Comparison of ENCODE assay signal across 1 cellular context in the genomic region with DNA sequence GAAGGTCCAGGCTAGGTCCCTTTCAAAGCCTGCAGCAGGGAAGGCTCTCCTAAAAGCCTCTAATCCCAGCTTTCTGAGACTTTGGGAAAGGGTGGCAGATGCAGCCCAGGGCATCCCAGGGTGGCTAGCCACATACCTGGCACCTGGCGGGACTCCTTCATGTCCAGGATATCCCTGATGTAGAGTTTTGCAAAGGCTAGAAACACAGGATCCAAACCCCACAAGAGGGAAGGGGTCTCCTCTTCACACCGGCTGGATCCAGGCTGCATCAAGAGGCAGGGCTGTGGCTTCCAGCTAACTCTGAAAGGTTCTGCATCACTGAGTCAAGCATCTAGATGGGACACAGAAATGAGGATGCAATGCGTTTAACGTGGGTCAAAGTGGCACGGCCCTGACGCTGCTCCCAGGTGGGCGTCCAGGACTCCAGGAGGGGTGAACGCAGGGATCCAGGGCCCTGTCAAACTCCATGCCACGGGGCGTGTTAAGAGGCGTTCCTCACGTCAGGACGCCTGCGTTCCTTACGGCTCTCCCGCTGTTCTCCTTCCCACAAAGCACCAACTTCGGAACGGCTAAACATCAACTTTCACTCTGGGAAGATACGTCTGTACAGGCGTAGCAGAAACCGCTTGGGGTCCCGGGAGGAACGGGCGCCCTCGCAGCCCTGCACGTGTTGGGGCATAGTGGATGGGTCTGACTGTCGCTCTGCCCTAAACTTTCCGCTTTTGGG.
TF ChIP-seq lines count a peak whose summit lies in the region.

No MANE protein-coding gene starts in this region.

TF ChIP-seq in HEK293, 187 proteins besides CTCF, POLR2A, EP300 and RAD21 (continued from another document and continues in another):
- TF ChIP-seq ZFP37 (tag by site-specific recombination; IDR thresholded peaks at IDR 0.05), result peak; percentile 84
- TF ChIP-seq SCRT2 (tag by site-specific recombination; IDR thresholded peaks at IDR 0.05), result peak; percentile 94
- TF ChIP-seq ZFP3 (tag by site-specific recombination; IDR thresholded peaks at IDR 0.05; ENCODE audit: low read depth), result no peak
- no peak for TF ChIP-seq ZNF529 (tag by site-specific recombination; IDR thresholded peaks at IDR 0.05; ENCODE audit: insufficient replicate concordance)
- TF ChIP-seq ZNF37A (tag by site-specific recombination; IDR thresholded peaks at IDR 0.05), result no peak
- TF ChIP-seq, protein P1, sequence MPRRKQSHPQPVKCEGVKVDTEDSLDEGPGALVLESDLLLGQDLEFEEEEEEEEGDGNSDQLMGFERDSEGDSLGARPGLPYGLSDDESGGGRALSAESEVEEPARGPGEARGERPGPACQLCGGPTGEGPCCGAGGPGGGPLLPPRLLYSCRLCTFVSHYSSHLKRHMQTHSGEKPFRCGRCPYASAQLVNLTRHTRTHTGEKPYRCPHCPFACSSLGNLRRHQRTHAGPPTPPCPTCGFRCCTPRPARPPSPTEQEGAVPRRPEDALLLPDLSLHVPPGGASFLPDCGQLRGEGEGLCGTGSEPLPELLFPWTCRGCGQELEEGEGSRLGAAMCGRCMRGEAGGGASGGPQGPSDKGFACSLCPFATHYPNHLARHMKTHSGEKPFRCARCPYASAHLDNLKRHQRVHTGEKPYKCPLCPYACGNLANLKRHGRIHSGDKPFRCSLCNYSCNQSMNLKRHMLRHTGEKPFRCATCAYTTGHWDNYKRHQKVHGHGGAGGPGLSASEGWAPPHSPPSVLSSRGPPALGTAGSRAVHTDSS (tag by site-specific recombination; IDR thresholded peaks at IDR 0.05), result no peak
- TF ChIP-seq, protein P2, sequence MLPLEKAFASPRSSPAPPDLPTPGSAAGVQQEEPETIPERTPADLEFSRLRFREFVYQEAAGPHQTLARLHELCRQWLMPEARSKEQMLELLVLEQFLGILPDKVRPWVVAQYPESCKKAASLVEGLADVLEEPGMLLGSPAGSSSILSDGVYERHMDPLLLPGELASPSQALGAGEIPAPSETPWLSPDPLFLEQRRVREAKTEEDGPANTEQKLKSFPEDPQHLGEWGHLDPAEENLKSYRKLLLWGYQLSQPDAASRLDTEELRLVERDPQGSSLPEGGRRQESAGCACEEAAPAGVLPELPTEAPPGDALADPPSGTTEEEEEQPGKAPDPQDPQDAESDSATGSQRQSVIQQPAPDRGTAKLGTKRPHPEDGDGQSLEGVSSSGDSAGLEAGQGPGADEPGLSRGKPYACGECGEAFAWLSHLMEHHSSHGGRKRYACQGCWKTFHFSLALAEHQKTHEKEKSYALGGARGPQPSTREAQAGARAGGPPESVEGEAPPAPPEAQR (tag by site-specific recombination; IDR thresholded peaks at IDR 0.05), result no peak
- TF ChIP-seq ZNF843 (tag by site-specific recombination; IDR thresholded peaks at IDR 0.05), result peak; percentile 31; the same call in 1 of the 2 replicates
- no peak for TF ChIP-seq ZNF548 (tag by site-specific recombination; IDR thresholded peaks at IDR 0.05)
- TF ChIP-seq ZNF354C (tag by site-specific recombination; IDR thresholded peaks at IDR 0.05; ENCODE audit: borderline replicate concordance, low read depth), result no peak
- 0 out of 2 replicates have a peak, but pooled peaks have one; percentile 57 for TF ChIP-seq ZNF561 (tag by site-specific recombination; IDR thresholded peaks at IDR 0.05; ENCODE audit: borderline replicate concordance)
- TF ChIP-seq PRDM1 (tag by site-specific recombination; IDR thresholded peaks at IDR 0.05), result no peak
- TF ChIP-seq ZNF394 (tag by site-specific recombination; IDR thresholded peaks at IDR 0.05; ENCODE audit: borderline replicate concordance), result peak; percentile 64; the same call in 1 of the 2 replicates
- TF ChIP-seq SP7 (tag by site-specific recombination; IDR thresholded peaks at IDR 0.05), result peak; percentile 70
- no peak for TF ChIP-seq ZNF670 (tag by site-specific recombination; IDR thresholded peaks at IDR 0.05; ENCODE audit: low read depth)
- no peak for TF ChIP-seq ZNF23 (tag by site-specific recombination; IDR thresholded peaks at IDR 0.05; ENCODE audit: borderline replicate concordance)
- TF ChIP-seq YY1 (tag by site-specific recombination; IDR thresholded peaks at IDR 0.05), result 0 out of 2 replicates have a peak, but pooled peaks have one; percentile 39
- peak; percentile 97 for TF ChIP-seq ZNF341 (tag by site-specific recombination; IDR thresholded peaks at IDR 0.05; ENCODE audit: low read depth)
- TF ChIP-seq SP2 (tag by site-specific recombination; IDR thresholded peaks at IDR 0.05), result no peak
- TF ChIP-seq, protein P3, sequence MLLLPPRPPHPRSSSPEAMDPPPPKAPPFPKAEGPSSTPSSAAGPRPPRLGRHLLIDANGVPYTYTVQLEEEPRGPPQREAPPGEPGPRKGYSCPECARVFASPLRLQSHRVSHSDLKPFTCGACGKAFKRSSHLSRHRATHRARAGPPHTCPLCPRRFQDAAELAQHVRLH (tag by site-specific recombination; IDR thresholded peaks at IDR 0.05), result peak; percentile 25; the same call in 1 of the 2 replicates
- TF ChIP-seq, protein P4, sequence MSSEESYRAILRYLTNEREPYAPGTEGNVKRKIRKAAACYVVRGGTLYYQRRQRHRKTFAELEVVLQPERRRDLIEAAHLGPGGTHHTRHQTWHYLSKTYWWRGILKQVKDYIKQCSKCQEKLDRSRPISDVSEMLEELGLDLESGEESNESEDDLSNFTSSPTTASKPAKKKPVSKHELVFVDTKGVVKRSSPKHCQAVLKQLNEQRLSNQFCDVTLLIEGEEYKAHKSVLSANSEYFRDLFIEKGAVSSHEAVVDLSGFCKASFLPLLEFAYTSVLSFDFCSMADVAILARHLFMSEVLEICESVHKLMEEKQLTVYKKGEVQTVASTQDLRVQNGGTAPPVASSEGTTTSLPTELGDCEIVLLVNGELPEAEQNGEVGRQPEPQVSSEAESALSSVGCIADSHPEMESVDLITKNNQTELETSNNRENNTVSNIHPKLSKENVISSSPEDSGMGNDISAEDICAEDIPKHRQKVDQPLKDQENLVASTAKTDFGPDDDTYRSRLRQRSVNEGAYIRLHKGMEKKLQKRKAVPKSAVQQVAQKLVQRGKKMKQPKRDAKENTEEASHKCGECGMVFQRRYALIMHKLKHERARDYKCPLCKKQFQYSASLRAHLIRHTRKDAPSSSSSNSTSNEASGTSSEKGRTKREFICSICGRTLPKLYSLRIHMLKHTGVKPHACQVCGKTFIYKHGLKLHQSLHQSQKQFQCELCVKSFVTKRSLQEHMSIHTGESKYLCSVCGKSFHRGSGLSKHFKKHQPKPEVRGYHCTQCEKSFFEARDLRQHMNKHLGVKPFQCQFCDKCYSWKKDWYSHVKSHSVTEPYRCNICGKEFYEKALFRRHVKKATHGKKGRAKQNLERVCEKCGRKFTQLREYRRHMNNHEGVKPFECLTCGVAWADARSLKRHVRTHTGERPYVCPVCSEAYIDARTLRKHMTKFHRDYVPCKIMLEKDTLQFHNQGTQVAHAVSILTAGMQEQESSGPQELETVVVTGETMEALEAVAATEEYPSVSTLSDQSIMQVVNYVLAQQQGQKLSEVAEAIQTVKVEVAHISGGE (tag by site-specific recombination; conservative IDR thresholded peaks at IDR 0.05; ENCODE audit: low read depth), result peak; percentile 70
- 0 out of 2 replicates have a peak, but pooled peaks have one; percentile 39 for TF ChIP-seq ZBTB21 (tag by site-specific recombination; IDR thresholded peaks at IDR 0.05)
- TF ChIP-seq, protein P5, sequence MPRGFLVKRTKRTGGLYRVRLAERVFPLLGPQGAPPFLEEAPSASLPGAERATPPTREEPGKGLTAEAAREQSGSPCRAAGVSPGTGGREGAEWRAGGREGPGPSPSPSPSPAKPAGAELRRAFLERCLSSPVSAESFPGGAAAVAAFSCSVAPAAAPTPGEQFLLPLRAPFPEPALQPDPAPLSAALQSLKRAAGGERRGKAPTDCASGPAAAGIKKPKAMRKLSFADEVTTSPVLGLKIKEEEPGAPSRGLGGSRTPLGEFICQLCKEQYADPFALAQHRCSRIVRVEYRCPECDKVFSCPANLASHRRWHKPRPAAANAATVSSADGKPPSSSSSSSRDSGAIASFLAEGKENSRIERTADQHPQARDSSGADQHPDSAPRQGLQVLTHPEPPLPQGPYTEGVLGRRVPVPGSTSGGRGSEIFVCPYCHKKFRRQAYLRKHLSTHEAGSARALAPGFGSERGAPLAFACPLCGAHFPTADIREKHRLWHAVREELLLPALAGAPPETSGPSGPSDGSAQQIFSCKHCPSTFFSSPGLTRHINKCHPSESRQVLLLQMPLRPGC (tag by site-specific recombination; IDR thresholded peaks at IDR 0.05), result peak; percentile 64; the same call in 1 of the 2 replicates
- no peak for TF ChIP-seq ZNF521 (tag by site-specific recombination; IDR thresholded peaks at IDR 0.05)
- no peak for TF ChIP-seq ZNF571 (tag by site-specific recombination; IDR thresholded peaks at IDR 0.05)
- no peak for TF ChIP-seq ZNF549 (tag by site-specific recombination; IDR thresholded peaks at IDR 0.05)
- TF ChIP-seq KLF7 (tag by site-specific recombination; IDR thresholded peaks at IDR 0.05; ENCODE audit: borderline replicate concordance), result peak; percentile 45; the same call in 1 of the 2 replicates
- TF ChIP-seq ZIC2 (tag by site-specific recombination; IDR thresholded peaks at IDR 0.05), result peak; percentile 93
- no peak for TF ChIP-seq HOXC10 (CRISPR knock-in tag; IDR thresholded peaks at IDR 0.05)
- TF ChIP-seq, protein P6, sequence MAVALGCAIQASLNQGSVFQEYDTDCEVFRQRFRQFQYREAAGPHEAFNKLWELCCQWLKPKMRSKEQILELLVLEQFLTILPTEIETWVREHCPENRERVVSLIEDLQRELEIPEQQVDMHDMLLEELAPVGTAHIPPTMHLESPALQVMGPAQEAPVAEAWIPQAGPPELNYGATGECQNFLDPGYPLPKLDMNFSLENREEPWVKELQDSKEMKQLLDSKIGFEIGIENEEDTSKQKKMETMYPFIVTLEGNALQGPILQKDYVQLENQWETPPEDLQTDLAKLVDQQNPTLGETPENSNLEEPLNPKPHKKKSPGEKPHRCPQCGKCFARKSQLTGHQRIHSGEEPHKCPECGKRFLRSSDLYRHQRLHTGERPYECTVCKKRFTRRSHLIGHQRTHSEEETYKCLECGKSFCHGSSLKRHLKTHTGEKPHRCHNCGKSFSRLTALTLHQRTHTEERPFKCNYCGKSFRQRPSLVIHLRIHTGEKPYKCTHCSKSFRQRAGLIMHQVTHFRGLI (tag by site-specific recombination; IDR thresholded peaks at IDR 0.05), result no peak
- no peak for TF ChIP-seq ZNF239 (tag by site-specific recombination; IDR thresholded peaks at IDR 0.05)
- TF ChIP-seq ZNF626 (tag by site-specific recombination; IDR thresholded peaks at IDR 0.05), result no peak
- TF ChIP-seq, protein P7, sequence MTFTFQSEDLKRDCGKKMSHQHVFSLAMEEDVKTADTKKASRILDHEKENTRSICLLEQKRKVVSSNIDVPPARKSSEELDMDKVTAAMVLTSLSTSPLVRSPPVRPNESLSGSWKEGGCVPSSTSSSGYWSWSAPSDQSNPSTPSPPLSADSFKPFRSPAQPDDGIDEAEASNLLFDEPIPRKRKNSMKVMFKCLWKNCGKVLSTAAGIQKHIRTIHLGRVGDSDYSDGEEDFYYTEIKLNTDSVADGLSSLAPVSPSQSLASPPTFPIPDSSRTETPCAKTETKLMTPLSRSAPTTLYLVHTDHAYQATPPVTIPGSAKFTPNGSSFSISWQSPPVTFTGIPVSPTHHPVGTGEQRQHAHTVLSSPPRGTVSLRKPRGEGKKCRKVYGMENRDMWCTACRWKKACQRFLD (tag by site-specific recombination; IDR thresholded peaks at IDR 0.05), result no peak
- TF ChIP-seq, protein P8, sequence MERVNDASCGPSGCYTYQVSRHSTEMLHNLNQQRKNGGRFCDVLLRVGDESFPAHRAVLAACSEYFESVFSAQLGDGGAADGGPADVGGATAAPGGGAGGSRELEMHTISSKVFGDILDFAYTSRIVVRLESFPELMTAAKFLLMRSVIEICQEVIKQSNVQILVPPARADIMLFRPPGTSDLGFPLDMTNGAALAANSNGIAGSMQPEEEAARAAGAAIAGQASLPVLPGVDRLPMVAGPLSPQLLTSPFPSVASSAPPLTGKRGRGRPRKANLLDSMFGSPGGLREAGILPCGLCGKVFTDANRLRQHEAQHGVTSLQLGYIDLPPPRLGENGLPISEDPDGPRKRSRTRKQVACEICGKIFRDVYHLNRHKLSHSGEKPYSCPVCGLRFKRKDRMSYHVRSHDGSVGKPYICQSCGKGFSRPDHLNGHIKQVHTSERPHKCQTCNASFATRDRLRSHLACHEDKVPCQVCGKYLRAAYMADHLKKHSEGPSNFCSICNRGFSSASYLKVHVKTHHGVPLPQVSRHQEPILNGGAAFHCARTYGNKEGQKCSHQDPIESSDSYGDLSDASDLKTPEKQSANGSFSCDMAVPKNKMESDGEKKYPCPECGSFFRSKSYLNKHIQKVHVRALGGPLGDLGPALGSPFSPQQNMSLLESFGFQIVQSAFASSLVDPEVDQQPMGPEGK (tag by site-specific recombination; IDR thresholded peaks at IDR 0.05), result no peak
- TF ChIP-seq, protein P9, sequence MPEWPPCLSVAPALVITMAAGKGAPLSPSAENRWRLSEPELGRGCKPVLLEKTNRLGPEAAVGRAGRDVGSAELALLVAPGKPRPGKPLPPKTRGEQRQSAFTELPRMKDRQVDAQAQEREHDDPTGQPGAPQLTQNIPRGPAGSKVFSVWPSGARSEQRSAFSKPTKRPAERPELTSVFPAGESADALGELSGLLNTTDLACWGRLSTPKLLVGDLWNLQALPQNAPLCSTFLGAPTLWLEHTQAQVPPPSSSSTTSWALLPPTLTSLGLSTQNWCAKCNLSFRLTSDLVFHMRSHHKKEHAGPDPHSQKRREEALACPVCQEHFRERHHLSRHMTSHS (tag by site-specific recombination; IDR thresholded peaks at IDR 0.05), result no peak
- TF ChIP-seq ZNF433 (tag by site-specific recombination; IDR thresholded peaks at IDR 0.05; ENCODE audit: low read depth), result no peak
- peak; percentile 96 for TF ChIP-seq ZNF335 (tag by site-specific recombination; conservative IDR thresholded peaks at IDR 0.05)
- TF ChIP-seq, protein P10, sequence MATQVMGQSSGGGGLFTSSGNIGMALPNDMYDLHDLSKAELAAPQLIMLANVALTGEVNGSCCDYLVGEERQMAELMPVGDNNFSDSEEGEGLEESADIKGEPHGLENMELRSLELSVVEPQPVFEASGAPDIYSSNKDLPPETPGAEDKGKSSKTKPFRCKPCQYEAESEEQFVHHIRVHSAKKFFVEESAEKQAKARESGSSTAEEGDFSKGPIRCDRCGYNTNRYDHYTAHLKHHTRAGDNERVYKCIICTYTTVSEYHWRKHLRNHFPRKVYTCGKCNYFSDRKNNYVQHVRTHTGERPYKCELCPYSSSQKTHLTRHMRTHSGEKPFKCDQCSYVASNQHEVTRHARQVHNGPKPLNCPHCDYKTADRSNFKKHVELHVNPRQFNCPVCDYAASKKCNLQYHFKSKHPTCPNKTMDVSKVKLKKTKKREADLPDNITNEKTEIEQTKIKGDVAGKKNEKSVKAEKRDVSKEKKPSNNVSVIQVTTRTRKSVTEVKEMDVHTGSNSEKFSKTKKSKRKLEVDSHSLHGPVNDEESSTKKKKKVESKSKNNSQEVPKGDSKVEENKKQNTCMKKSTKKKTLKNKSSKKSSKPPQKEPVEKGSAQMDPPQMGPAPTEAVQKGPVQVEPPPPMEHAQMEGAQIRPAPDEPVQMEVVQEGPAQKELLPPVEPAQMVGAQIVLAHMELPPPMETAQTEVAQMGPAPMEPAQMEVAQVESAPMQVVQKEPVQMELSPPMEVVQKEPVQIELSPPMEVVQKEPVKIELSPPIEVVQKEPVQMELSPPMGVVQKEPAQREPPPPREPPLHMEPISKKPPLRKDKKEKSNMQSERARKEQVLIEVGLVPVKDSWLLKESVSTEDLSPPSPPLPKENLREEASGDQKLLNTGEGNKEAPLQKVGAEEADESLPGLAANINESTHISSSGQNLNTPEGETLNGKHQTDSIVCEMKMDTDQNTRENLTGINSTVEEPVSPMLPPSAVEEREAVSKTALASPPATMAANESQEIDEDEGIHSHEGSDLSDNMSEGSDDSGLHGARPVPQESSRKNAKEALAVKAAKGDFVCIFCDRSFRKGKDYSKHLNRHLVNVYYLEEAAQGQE (tag by site-specific recombination; IDR thresholded peaks at IDR 0.05), result 0 out of 2 replicates have a peak, but pooled peaks have one; percentile 26
- TF ChIP-seq ZNF610 (tag by site-specific recombination; IDR thresholded peaks at IDR 0.05; ENCODE audit: borderline replicate concordance), result peak; percentile 50; the same call in 1 of the 2 replicates
- TF ChIP-seq ZSCAN30 (tag by site-specific recombination; IDR thresholded peaks at IDR 0.05), result peak; percentile 92
